Comparison of ENCODE assay signal across 8 cellular contexts in genomic region chr22:27212617-27213177, GRCh38.
A peak's percentile ranks its signal among the peaks of the same experiment; 100 is the strongest.
DNase-seq lines count a peak whose midpoint lies in the region; ATAC-seq and TF ChIP-seq lines count a peak whose summit lies in the region.

No MANE protein-coding gene starts in this region.

- H3K4me1 ChIP-seq in duodenal mucosa (ENCODE audit: control insufficient read depth in 1 of 2, insufficient read depth in 2 of 2, low read length in 2 of 2) (peaks cover 8 to 14% of the 10 kb centered on the region in 2 donors), muscle layer of colon (ENCODE audit: insufficient read depth, low read length) (peaks cover 37% of the 10 kb centered on the region)

- H3K4me3 Mint-ChIP-seq in activated T-cell treated with anti-CD3 and anti-CD28 coated beads, Interleukin-2, amount 50 U/mL, for 72 hours = no peak overlapping the region

- TF ChIP-seq CTCF in AG04450 (IDR thresholded peaks at IDR 0.05; ENCODE audit: low read depth, low read length) = no peak

- H3K4me3 ChIP-seq in AG04450 (ENCODE audit: low read depth, low read length) (no peak overlapping the region), duodenal mucosa (ENCODE audit: low read depth in 1 of 2, low read length in 2 of 2) (no peak overlapping the region), muscle layer of colon (ENCODE audit: low read depth in 1 of 2, low read length in 2 of 2) (no peak overlapping the region)

- H3K9ac ChIP-seq in duodenal mucosa (ENCODE audit: low read depth in 1 of 2, low read length in 2 of 2) (no peak overlapping the region), muscle layer of colon (ENCODE audit: low read length) (no peak overlapping the region)

- H3K27ac Mint-ChIP-seq in activated T-cell treated with anti-CD3 and anti-CD28 coated beads, Interleukin-2, amount 50 U/mL, for 72 hours = no peak overlapping the region

- H3K9me3 ChIP-seq in AG04450 (ENCODE audit: control insufficient read depth, insufficient read depth, low read length) (no peaks in the 10 kb centered on the region), duodenal mucosa (ENCODE audit: control insufficient read depth in 1 of 2, low read length in 2 of 2) (no peaks in the 10 kb centered on the region), muscle layer of colon (ENCODE audit: low read length) (no peaks in the 10 kb centered on the region)

- H3K27me3 ChIP-seq in AG04450 (ENCODE audit: control insufficient read depth, insufficient read depth, low read length) = peaks cover 2% of the 10 kb centered on the region
- peaks cover 3 to 4% of the 10 kb centered on the region in 2 donors for H3K27me3 ChIP-seq in duodenal mucosa (ENCODE audit: control insufficient read depth in 1 of 2, insufficient read depth in 2 of 2, low read length in 2 of 2)
- H3K27me3 ChIP-seq in muscle layer of colon (ENCODE audit: control insufficient read depth in 1 of 2, insufficient read depth in 2 of 2, low read length in 2 of 2) = no peaks in the 10 kb centered on the region

- DNase-seq in AG04450 (ENCODE audit: low read depth, low spot score) = peak; percentile 98
- peak; percentile 55 for DNase-seq in MV-4-11 (lab: John Stamatoyannopoulos, UW)
- DNase-seq in activated T-cell treated with anti-CD3 and anti-CD28 coated beads, Interleukin-2, amount 50 U/mL, for 72 hours = no peak
- no peak for DNase-seq in SKM-1 (lab: John Stamatoyannopoulos, UW; ENCODE audit: unreplicated experiment)

- no peaks in the 10 kb centered on the region for H3K36me3 Mint-ChIP-seq in activated T-cell treated with anti-CD3 and anti-CD28 coated beads, Interleukin-2, amount 50 U/mL, for 72 hours (ENCODE audit: insufficient read depth in 2 of 2)

- H3K27ac ChIP-seq in AG04450 (ENCODE audit: low read depth, low read length) (peak overlapping the region; percentile 83), duodenal mucosa (ENCODE audit: low read depth, low read length) (peak overlapping the region; percentile 18), muscle layer of colon (ENCODE audit: low read depth, low read length) (peak overlapping the region; percentile 39)

- no peaks in the 10 kb centered on the region for H3K4me1 Mint-ChIP-seq in activated T-cell treated with anti-CD3 and anti-CD28 coated beads, Interleukin-2, amount 50 U/mL, for 72 hours (ENCODE audit: low read depth)

- CTCF ChIA-PET in AG04450 (lab: Charles Lee) = no interaction called here

- ATAC-seq in GM18519 (IDR thresholded peaks at IDR 0.05; ENCODE audit: low FRiP score, unreplicated experiment) (no peak), GM19455 (IDR thresholded peaks at IDR 0.05; ENCODE audit: unreplicated experiment) (no peak)
- no peak for ATAC-seq in activated T-cell treated with anti-CD3 and anti-CD28 coated beads, Interleukin-2, amount 50 U/mL, for 72 hours (replicated peaks in 1 of 2)

- POLR2A ChIA-PET in AG04450 (lab: Yijun Ruan, JAX) = interaction anchor here (0.6 kb wide), 1 partner anchor 81 kb away, joined by 3 read pairs; no protein-coding TSS in a partner anchor

- peaks cover 12% of the 10 kb centered on the region for H3K27me3 Mint-ChIP-seq in activated T-cell treated with anti-CD3 and anti-CD28 coated beads, Interleukin-2, amount 50 U/mL, for 72 hours (ENCODE audit: low read depth)

- H3K9me3 Mint-ChIP-seq in activated T-cell treated with anti-CD3 and anti-CD28 coated beads, Interleukin-2, amount 50 U/mL, for 72 hours = no peaks in the 10 kb centered on the region

- H3K36me3 ChIP-seq in duodenal mucosa (ENCODE audit: control insufficient read depth in 1 of 2, insufficient read depth in 2 of 2, low read length in 2 of 2) = no peaks in the 10 kb centered on the region
- H3K36me3 ChIP-seq in muscle layer of colon (ENCODE audit: insufficient read depth, low read length) = no peaks in the 10 kb centered on the region

Comparison
In these comparisons a context has a peak if more than half of its experiments do, and no peak if none do; other contexts are left out.
1. DNase-seq: peak in AG04450 (single experiment) and MV-4-11 (single experiment); none in activated T-cell treated with anti-CD3 and anti-CD28 coated beads, Interleukin-2, amount 50 U/mL, for 72 hours (0 of 2) and SKM-1 (single experiment).
2. H3K27ac ChIP-seq: peak in every context shown above with its lines; median percentile 83 in AG04450; 39 in muscle layer of colon; 18 in duodenal mucosa.